27 cellular contexts compared by ENCODE assay signal in the genomic region with DNA sequence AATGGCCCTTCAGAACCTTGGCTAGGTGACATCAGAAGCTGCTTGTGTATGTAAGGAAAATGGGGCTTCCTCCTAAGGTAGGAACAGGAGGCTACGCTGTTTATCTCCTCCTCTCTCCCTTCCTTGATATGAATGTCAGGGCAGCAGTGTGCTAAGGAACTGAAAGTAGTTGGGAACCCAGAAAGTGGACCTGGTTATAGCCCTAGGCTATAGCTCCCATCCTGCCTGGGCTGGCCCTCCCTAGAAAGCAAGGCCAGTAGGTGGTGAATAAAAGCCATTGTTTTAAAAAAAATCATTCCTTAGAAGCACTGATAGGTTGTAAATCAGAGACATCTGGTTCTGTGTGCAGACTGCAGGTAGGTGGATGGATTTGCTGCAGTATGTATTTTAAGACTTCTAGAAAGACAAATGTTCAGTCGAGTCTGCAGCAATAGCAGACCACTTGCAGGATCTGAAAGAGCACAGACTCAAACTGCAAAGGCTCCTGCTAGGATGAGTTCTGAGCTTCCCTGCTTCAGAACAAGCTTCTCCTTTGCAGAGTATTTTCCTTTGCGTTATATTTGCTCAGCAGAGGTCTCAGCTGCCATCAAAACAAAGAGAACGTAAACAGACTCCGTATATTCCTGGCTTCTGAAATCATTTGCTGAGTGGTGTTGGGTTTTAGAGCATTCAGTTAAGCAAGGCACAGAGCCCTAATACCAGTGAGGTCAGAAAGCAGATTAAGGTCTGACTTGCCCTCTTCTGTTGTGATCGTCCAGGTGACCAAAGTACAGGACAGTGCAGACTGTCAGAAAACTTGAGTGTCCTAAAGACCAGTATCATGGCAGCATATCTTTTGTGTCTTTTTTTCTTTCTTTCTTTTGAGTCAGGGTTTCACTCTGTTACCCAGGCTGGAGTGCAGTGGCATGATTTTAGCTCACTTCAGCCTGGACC. TPM values are rescaled to one million over a fixed set of nuclear protein-coding genes. Genes with fewer than 3 reads are reported as not detected.
DNase-seq lines count a peak whose midpoint lies in the region; ATAC-seq lines count a peak whose summit lies in the region.
"Had no signal": no experiment of that assay in that cellular context is flagged by ENCODE, and none has a peak within 500 bp of the region (broad histone marks: within the 10 kb centered on the region; RNA-seq: fewer than 3 reads in every experiment).

No MANE protein-coding gene starts in this region.

- no peaks in the 10 kb centered on the region for H3K9me3 ChIP-seq in T-helper 17 cell (ENCODE audit: control insufficient read depth, low read length, poor library complexity, severe bottlenecking)
- H3K9me3 ChIP-seq: Caco-2, heart left ventricle, testis had no signal

- H3K27me3 Mint-ChIP-seq in T-helper 17 cell: no peaks in the 10 kb centered on the region
- H3K27me3 Mint-ChIP-seq: activated CD4-positive, alpha-beta T cell treated with anti-CD3 and anti-CD28 coated beads, Interleukin-2, amount 10 ng/mL, durations not matched to agents 7 days and 5 days; activated T-cell treated with anti-CD3 and anti-CD28 coated beads, Interleukin-2, amount 50 U/mL, for 24 hours; progenitor cell of endocrine pancreas had no signal

- peak; percentile 13 for DNase-seq in ELR (ENCODE audit: low read depth)
- DNase-seq in MV-4-11 (lab: John Stamatoyannopoulos, UW): peak; percentile 35
- no peak for DNase-seq in T-helper 17 cell
- DNase-seq in islet precursor cell: peak; percentile 72
- no peak for DNase-seq in activated effector memory CD4-positive, alpha-beta T cell treated with anti-CD3 and anti-CD28 coated beads, Interleukin-2, amount 50 U/mL, for 16 hours
- DNase-seq in globus pallidus (ENCODE audit: low spot score): no peak
- DNase-seq: activated CD4-positive, alpha-beta T cell treated with anti-CD3 and anti-CD28 coated beads, Interleukin-2, amount 10 ng/mL, durations not matched to agents 7 days and 5 days; activated gamma-delta T cell treated with Interleukin-2 at 50 U/mL for 16 hours; activated T-cell treated with anti-CD3 and anti-CD28 coated beads, Interleukin-2, amount 50 U/mL, for 24 hours; C1 segment of cervical spinal cord; Caco-2; effector memory CD4-positive, alpha-beta T cell; H9; heart left ventricle; left cardiac atrium; NCI-H1105 treated with DMSO at 0.1 percent for 48 hours; NCI-H2227 treated with DMSO at 0.1 percent for 48 hours; NCI-H82; OCI-M1; stimulated activated naive CD4-positive, alpha-beta T cell; testis had no signal

- H3K4me1 Mint-ChIP-seq in T-helper 17 cell: peaks cover 2% of the 10 kb centered on the region
- H3K4me1 Mint-ChIP-seq: activated CD4-positive, alpha-beta T cell treated with anti-CD3 and anti-CD28 coated beads, Interleukin-2, amount 10 ng/mL, durations not matched to agents 7 days and 5 days; H9; memory B cell; WTC11 had no signal

- H3K36me3 Mint-ChIP-seq in T-helper 17 cell (ENCODE audit: low read depth): no peaks in the 10 kb centered on the region
- H3K36me3 Mint-ChIP-seq: memory B cell had no signal

- H3K4me3 Mint-ChIP-seq in T-helper 17 cell: no peak overlapping the region
- H3K4me3 Mint-ChIP-seq: activated CD4-positive, alpha-beta T cell treated with anti-CD3 and anti-CD28 coated beads, Interleukin-2, amount 10 ng/mL, durations not matched to agents 7 days and 5 days; activated T-cell treated with anti-CD3 and anti-CD28 coated beads, Interleukin-2, amount 50 U/mL, for 24 hours; H9; memory B cell; WTC11 had no signal

- peak overlapping the region; percentile 9 for H3K27ac Mint-ChIP-seq in T-helper 17 cell
- H3K27ac Mint-ChIP-seq: activated CD4-positive, alpha-beta T cell treated with anti-CD3 and anti-CD28 coated beads, Interleukin-2, amount 10 ng/mL, durations not matched to agents 7 days and 5 days; activated T-cell treated with anti-CD3 and anti-CD28 coated beads, Interleukin-2, amount 50 U/mL, for 24 hours; memory B cell; progenitor cell of endocrine pancreas; WTC11 had no signal

- ATAC-seq in T-helper 17 cell: no peak
- ATAC-seq in GM21515 (IDR thresholded peaks at IDR 0.05; ENCODE audit: unreplicated experiment): no peak
- ATAC-seq: heart left ventricle, left cardiac atrium, WTC11 had no signal

RNA-seq across cellular contexts. Expression of a gene that starts 20.1 kb away (rescaled TPM):
- total RNA-seq in T-helper 17 cell: under 1 TPM in 1 of 2 donors, not detected in 1; 0.27 TPM
- total RNA-seq: activated CD4-positive, alpha-beta T cell treated with anti-CD3 and anti-CD28 coated beads, Interleukin-2, amount 10 ng/mL, durations not matched to agents 7 days and 5 days; Caco-2; epithelial cell of proximal tubule; left cardiac atrium had no signal

RNA-seq across cellular contexts. Expression of a gene that starts 28.7 kb away (rescaled TPM):
- total RNA-seq in T-helper 17 cell: 1 to 10 TPM; 6.6 to 6.7 TPM

RNA-seq across cellular contexts. Expression of a gene that starts 29.2 kb away (rescaled TPM):
- total RNA-seq in T-helper 17 cell: 1 to 10 TPM; 3.7 to 4.3 TPM
- total RNA-seq: Caco-2, cerebellum, epithelial cell of proximal tubule, H9, WTC11 had no signal

RNA-seq across cellular contexts. Expression of a gene that starts 48.4 kb away (rescaled TPM):
- 10 to 100 TPM in 1 of 2 donors, 1 to 10 TPM in 1; 9.4 to 10.5 TPM for total RNA-seq in T-helper 17 cell

Comparison
In these comparisons a context has a peak if more than half of its experiments do, and no peak if none do; other contexts are left out.
1. DNase-seq: peak in ELR (single experiment), MV-4-11 (single experiment) and islet precursor cell (single experiment); none in T-helper 17 cell (0 of 3), activated effector memory CD4-positive, alpha-beta T cell treated with anti-CD3 and anti-CD28 coated beads, Interleukin-2, amount 50 U/mL, for 16 hours (single experiment) and globus pallidus (single experiment).